In the genomic region with DNA sequence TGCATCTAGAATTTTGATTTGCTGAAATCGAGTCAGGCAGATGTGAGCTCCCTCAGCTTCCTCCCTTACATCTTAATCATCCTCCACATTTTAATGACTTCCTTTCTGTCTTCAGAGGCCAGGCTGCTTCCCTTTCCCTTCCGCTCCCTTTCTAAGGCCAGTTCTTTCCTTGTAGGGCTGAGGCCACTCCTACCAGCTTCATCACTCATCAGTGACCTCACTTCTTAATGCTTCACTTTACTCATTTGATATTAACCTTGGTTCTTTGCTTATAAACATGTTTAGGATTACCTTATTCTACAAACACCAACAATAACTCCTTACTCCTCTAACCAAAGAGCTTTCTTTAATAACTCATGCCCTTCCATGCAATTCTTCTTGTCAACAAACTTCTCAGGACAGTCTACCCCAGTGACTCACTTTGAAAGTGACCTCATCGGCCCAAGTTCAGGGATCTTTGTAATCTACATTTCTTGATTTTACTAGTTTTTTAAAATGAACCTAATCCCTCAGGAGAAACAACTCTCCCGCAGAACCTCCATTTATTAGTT, we compare ENCODE assay signal across 9 cellular contexts.
DNase-seq lines count a peak whose midpoint lies in the region; ATAC-seq and TF ChIP-seq lines count a peak whose summit lies in the region.
"Had no signal": no experiment of that assay in that cellular context is flagged by ENCODE, and none has a peak within 500 bp of the region (broad histone marks: within the 10 kb centered on the region; RNA-seq: fewer than 3 reads in every experiment).

No MANE protein-coding gene starts in this region.

- no peaks in the 10 kb centered on the region for H3K9me2 ChIP-seq in OCI-LY1 (ENCODE audit: low read depth, low read length)

- H3K27ac Mint-ChIP-seq in stimulated activated naive CD8-positive, alpha-beta T cell treated with anti-CD3 and anti-CD28 coated beads, Interleukin-15, Interleukin-2, amounts not matched to agents 100 ng/mL and 50 ng/mL, for 24 hours, result peak overlapping the region; percentile 68

- H3K27me3 Mint-ChIP-seq in stimulated activated naive CD8-positive, alpha-beta T cell treated with anti-CD3 and anti-CD28 coated beads, Interleukin-15, Interleukin-2, amounts not matched to agents 100 ng/mL and 50 ng/mL, for 24 hours, result peaks cover 17% of the 10 kb centered on the region

- H3K27ac ChIP-seq in OCI-LY1 (ENCODE audit: low read depth, low read length, poor library complexity, severe bottlenecking), result peak overlapping the region; percentile 37
- H3K27ac ChIP-seq: VCaP had no signal

- ATAC-seq in stimulated activated naive CD8-positive, alpha-beta T cell treated with anti-CD3 and anti-CD28 coated beads, Interleukin-15, Interleukin-2, amounts not matched to agents 100 U/mL and 50 U/mL, for 24 hours, result no peak

- no peaks in the 10 kb centered on the region for H3K9me3 Mint-ChIP-seq in stimulated activated naive CD8-positive, alpha-beta T cell treated with anti-CD3 and anti-CD28 coated beads, Interleukin-15, Interleukin-2, amounts not matched to agents 100 ng/mL and 50 ng/mL, for 24 hours

- no peaks in the 10 kb centered on the region for H3K36me3 Mint-ChIP-seq in stimulated activated naive CD8-positive, alpha-beta T cell treated with anti-CD3 and anti-CD28 coated beads, Interleukin-15, Interleukin-2, amounts not matched to agents 100 ng/mL and 50 ng/mL, for 24 hours (ENCODE audit: low read depth)

- peaks cover 16% of the 10 kb centered on the region; the same call in 1 of the 2 replicates for H3K36me3 ChIP-seq in OCI-LY1 (ENCODE audit: insufficient read depth, low read length)

- H3K4me2 ChIP-seq in OCI-LY1 (ENCODE audit: low read length), result no peak overlapping the region

- no peak overlapping the region for H3K9ac ChIP-seq in OCI-LY1 (ENCODE audit: low read length)

- no peaks in the 10 kb centered on the region for H3K79me2 ChIP-seq in OCI-LY1 (ENCODE audit: insufficient read depth, low read length)

- DNase-seq in stimulated activated naive CD8-positive, alpha-beta T cell treated with anti-CD3 and anti-CD28 coated beads, Interleukin-15, Interleukin-2, amounts not matched to agents 100 U/mL and 50 U/mL, for 24 hours, result no peak
- DNase-seq in fibroblast of mammary gland (ENCODE audit: low read depth), result peak; percentile 76
- no peak for DNase-seq in NCI-H1092 treated with DMSO at 0.1 percent for 48 hours (lab: John Stamatoyannopoulos, UW)
- no peak for DNase-seq in posterior cingulate gyrus
- DNase-seq in NCI-H2029 treated with DMSO at 0.1 percent for 48 hours (lab: John Stamatoyannopoulos, UW), result no peak
- no peak for DNase-seq in DMS 273 (lab: John Stamatoyannopoulos, UW; ENCODE audit: unreplicated experiment)

- peaks cover 70% of the 10 kb centered on the region for H3K4me1 ChIP-seq in OCI-LY1 (ENCODE audit: insufficient read depth, low read length, severe bottlenecking)

- no peak overlapping the region for H3K4me3 Mint-ChIP-seq in stimulated activated naive CD8-positive, alpha-beta T cell treated with anti-CD3 and anti-CD28 coated beads, Interleukin-15, Interleukin-2, amounts not matched to agents 100 ng/mL and 50 ng/mL, for 24 hours

- no peaks in the 10 kb centered on the region for H3K9me3 ChIP-seq in OCI-LY1 (ENCODE audit: low read length)

- intact Hi-C loops in posterior cingulate gyrus (cut with DNase I), result no loop called here

- no peak overlapping the region for H3K4me3 ChIP-seq in OCI-LY1 (ENCODE audit: low read depth, low read length, poor library complexity, severe bottlenecking)
- no peak overlapping the region for H3K4me3 ChIP-seq in fibroblast of mammary gland (ENCODE audit: control insufficient read depth, low read depth, low read length)

- no peaks in the 10 kb centered on the region for H3F3A ChIP-seq in OCI-LY1 (ENCODE audit: insufficient read depth, low read length)

- H2AFZ ChIP-seq in OCI-LY1 (ENCODE audit: low read length), result no peak overlapping the region

- TF ChIP-seq CTCF in OCI-LY1 (IDR thresholded peaks at IDR 0.05; ENCODE audit: low read length) (no peak), fibroblast of mammary gland (conservative IDR thresholded peaks at IDR 0.05; ENCODE audit: control insufficient read depth, insufficient read depth, low read depth, low read length) (no peak)

- H4K20me1 ChIP-seq in OCI-LY1 (ENCODE audit: insufficient read depth, low read length), result no peaks in the 10 kb centered on the region

- no peaks in the 10 kb centered on the region for H3K27me3 ChIP-seq in OCI-LY1 (ENCODE audit: insufficient read depth, low read length)

- H3K4me1 Mint-ChIP-seq in stimulated activated naive CD8-positive, alpha-beta T cell treated with anti-CD3 and anti-CD28 coated beads, Interleukin-15, Interleukin-2, amounts not matched to agents 100 ng/mL and 50 ng/mL, for 24 hours (ENCODE audit: low read depth), result peaks cover 53% of the 10 kb centered on the region
